In the genomic region with DNA sequence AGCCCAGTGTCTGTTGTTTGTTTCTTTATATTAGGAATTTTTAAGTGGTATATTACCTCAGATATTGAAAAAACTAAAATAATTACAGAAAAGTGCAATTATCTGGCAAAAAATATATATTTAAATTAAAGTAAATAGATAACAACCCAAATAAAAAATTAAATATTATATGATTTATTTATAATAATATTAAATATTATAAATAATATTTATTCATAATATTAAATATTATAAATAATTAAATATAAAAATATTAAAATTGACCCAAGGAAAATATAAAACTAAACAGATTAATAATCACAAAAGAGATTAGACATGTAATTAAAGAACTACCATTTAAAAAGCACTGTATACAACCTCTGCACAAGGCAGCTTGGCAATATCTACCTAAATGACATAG, we compare ENCODE assay signal across 26 cellular contexts.
"Had no signal": no experiment of that assay in that cellular context is flagged by ENCODE, and none has a peak within 500 bp of the region (broad histone marks: within the 10 kb centered on the region; RNA-seq: fewer than 3 reads in every experiment).

No MANE protein-coding gene starts in this region.

- H3K27me3 ChIP-seq: left lung, right atrium auricular region, right lobe of liver, suprapubic skin, tibial artery, uterus had no signal

- H3K4me3 ChIP-seq: left lung, lower lobe of right lung, right atrium auricular region, right lobe of liver, suprapubic skin, thoracic aorta, tibial artery, uterus had no signal

- H3K4me1 Mint-ChIP-seq: naive thymus-derived CD8-positive, alpha-beta T cell; nephron; neural crest cell; stimulated activated effector memory CD8-positive, alpha-beta T cell treated with anti-CD3 and anti-CD28 coated beads, Interleukin-12 subunit alpha, Interleukin-12 subunit beta, amount 100 ng/mL, for 72 hours had no signal

- H3K36me3 Mint-ChIP-seq: naive thymus-derived CD8-positive, alpha-beta T cell; stimulated activated effector memory CD8-positive, alpha-beta T cell treated with anti-CD3 and anti-CD28 coated beads, Interleukin-12 subunit alpha, Interleukin-12 subunit beta, amount 100 ng/mL, for 72 hours had no signal

- DNase-seq: hippocampal formation; left colon; left lung; lower lobe of right lung; mammary epithelial cell; mesenchymal stem cell; naive thymus-derived CD8-positive, alpha-beta T cell; nucleus accumbens; right lobe of liver; stimulated activated CD4-positive, alpha-beta T cell treated with anti-CD3 and anti-CD28 coated beads, Interleukin-12 subunit alpha, Interleukin-12 subunit beta, amount 100 ng/mL, for 4 hours; stimulated activated CD4-positive, alpha-beta T cell treated with anti-CD3 and anti-CD28 coated beads, Interleukin-15, amount 100 ng/mL, for 24 hours; stimulated activated CD4-positive, alpha-beta T cell treated with anti-CD3 and anti-CD28 coated beads, Interleukin-2, amount 100 ng/mL, for 24 hours; stimulated activated CD4-positive, alpha-beta T cell treated with anti-CD3 and anti-CD28 coated beads, Interleukin-4, amount 100 ng/mL, for 1 hour; stimulated activated naive CD4-positive, alpha-beta T cell; tibial artery; trophoblast cell; uterus had no signal

- ATAC-seq: left colon; left lung; lower lobe of right lung; naive thymus-derived CD8-positive, alpha-beta T cell; right lobe of liver; stimulated activated effector memory CD8-positive, alpha-beta T cell treated with anti-CD3 and anti-CD28 coated beads, Interleukin-12 subunit alpha, Interleukin-12 subunit beta, amount 100 ng/mL, for 72 hours had no signal

- H3K4me3 Mint-ChIP-seq: naive thymus-derived CD8-positive, alpha-beta T cell; nephron; neural crest cell; stimulated activated effector memory CD8-positive, alpha-beta T cell treated with anti-CD3 and anti-CD28 coated beads, Interleukin-12 subunit alpha, Interleukin-12 subunit beta, amount 100 ng/mL, for 72 hours; stimulated activated naive CD8-positive, alpha-beta T cell treated with anti-CD3 and anti-CD28 coated beads, Interleukin-15, Interleukin-2, amounts not matched to agents 100 ng/mL and 50 ng/mL, for 24 hours had no signal

- H3K4me1 ChIP-seq: left lung, lower lobe of right lung, right atrium auricular region, right lobe of liver, suprapubic skin, tibial artery, uterus had no signal

- H3K9me3 Mint-ChIP-seq: stimulated activated effector memory CD8-positive, alpha-beta T cell treated with anti-CD3 and anti-CD28 coated beads, Interleukin-12 subunit alpha, Interleukin-12 subunit beta, amount 100 ng/mL, for 72 hours; stimulated activated naive CD8-positive, alpha-beta T cell treated with anti-CD3 and anti-CD28 coated beads, Interleukin-15, Interleukin-2, amounts not matched to agents 100 ng/mL and 50 ng/mL, for 24 hours had no signal

- H3K9me3 ChIP-seq: lower lobe of right lung, right atrium auricular region, right lobe of liver, suprapubic skin, thoracic aorta, tibial artery, uterus had no signal

- FAIRE-seq: keratinocyte had no signal

- H3K27ac ChIP-seq: left lung, lower lobe of right lung, right atrium auricular region, right lobe of liver, suprapubic skin, thoracic aorta, tibial artery, uterus had no signal

- H3K27me3 Mint-ChIP-seq: progenitor cell of endocrine pancreas had no signal

- H3K27ac Mint-ChIP-seq: naive thymus-derived CD8-positive, alpha-beta T cell; nephron; progenitor cell of endocrine pancreas; stimulated activated effector memory CD8-positive, alpha-beta T cell treated with anti-CD3 and anti-CD28 coated beads, Interleukin-12 subunit alpha, Interleukin-12 subunit beta, amount 100 ng/mL, for 72 hours; stimulated activated naive CD8-positive, alpha-beta T cell treated with anti-CD3 and anti-CD28 coated beads, Interleukin-15, Interleukin-2, amounts not matched to agents 100 ng/mL and 50 ng/mL, for 24 hours had no signal

- H3K36me3 ChIP-seq: left lung, lower lobe of right lung, right atrium auricular region, right lobe of liver, suprapubic skin, thoracic aorta, tibial artery, uterus had no signal
